Comparison of ENCODE assay signal across 22 cellular contexts in genomic region chr1:87600848-87601247, GRCh38.
A peak's percentile ranks its signal among the peaks of the same experiment; 100 is the strongest.
DNase-seq lines count a peak whose midpoint lies in the region; ATAC-seq and TF ChIP-seq lines count a peak whose summit lies in the region.
"Had no signal": no experiment of that assay in that cellular context is flagged by ENCODE, and none has a peak within 500 bp of the region (broad histone marks: within the 10 kb centered on the region; RNA-seq: fewer than 3 reads in every experiment).

No MANE protein-coding gene starts in this region.

- H3K79me2 ChIP-seq in SU-DHL-6 (ENCODE audit: insufficient read depth, low read length) (no peaks in the 10 kb centered on the region), hepatocyte (no peaks in the 10 kb centered on the region)

- ATAC-seq in HG02588 (IDR thresholded peaks at IDR 0.05; ENCODE audit: unreplicated experiment) = peak; percentile 42
- no peak for ATAC-seq in HG03097 (IDR thresholded peaks at IDR 0.05; ENCODE audit: low FRiP score, unreplicated experiment)
- ATAC-seq: gastrocnemius medialis, left cardiac atrium had no signal

- H3K9me3 ChIP-seq in SU-DHL-6 (ENCODE audit: insufficient read depth, low read length) = 0 out of 2 replicates have a peak, but pooled peaks cover 5% of the 10 kb centered on the region
- no peaks in the 10 kb centered on the region for H3K9me3 ChIP-seq in hepatocyte (ENCODE audit: low read depth)
- H3K9me3 ChIP-seq: gastrocnemius medialis, transverse colon had no signal

- no peaks in the 10 kb centered on the region for H3F3A ChIP-seq in SU-DHL-6 (ENCODE audit: insufficient read depth)

- H3K4me1 ChIP-seq in hepatocyte (ENCODE audit: insufficient read depth) = peaks cover 29% of the 10 kb centered on the region
- H3K4me1 ChIP-seq: gastrocnemius medialis had no signal

- peak; percentile 33 for DNase-seq in DMS53 treated with DMSO at 0.1 percent for 48 hours (lab: John Stamatoyannopoulos, UW; ENCODE audit: unreplicated experiment)
- DNase-seq in hepatocyte (ENCODE audit: low spot score) = no peak
- no peak for DNase-seq in NOMO-1 treated with DMSO at 0.1 percent for 48 hours (lab: John Stamatoyannopoulos, UW; ENCODE audit: unreplicated experiment)
- DNase-seq in activated CD4-positive, alpha-beta T cell treated with anti-CD3 and anti-CD28 coated beads for 48 hours = no peak
- DNase-seq in medulla oblongata (ENCODE audit: extremely low spot score) = no peak
- DNase-seq: activated CD4-positive, alpha-beta memory T cell treated with anti-CD3 and anti-CD28 coated beads for 36 hours; activated T-cell treated with anti-CD3 and anti-CD28 coated beads, Interleukin-2, amount 50 U/mL, for 24 hours; CD4-positive, CD25-positive, alpha-beta regulatory T cell; DMS79 treated with DMSO at 0.1 percent for 48 hours; gastrocnemius medialis; HFFc6; left cardiac atrium; MV-4-11; NCI-H1930; nucleus accumbens; stimulated activated naive CD4-positive, alpha-beta T cell; T-helper 1 cell; transverse colon had no signal

- H3K4me3 ChIP-seq in SU-DHL-6 (ENCODE audit: insufficient read depth, low read length, poor library complexity, severe bottlenecking) (no peak overlapping the region), hepatocyte (no peak overlapping the region)
- H3K4me3 ChIP-seq: coronary artery, gastrocnemius medialis, transverse colon had no signal

- H3K27ac ChIP-seq in SU-DHL-6 (ENCODE audit: low read depth, low read length) (no peak overlapping the region), hepatocyte (peak overlapping the region; percentile 50)
- H3K27ac ChIP-seq: coronary artery, gastrocnemius medialis, transverse colon had no signal

- no peak overlapping the region for H3K4me2 ChIP-seq in SU-DHL-6 (ENCODE audit: low read depth, low read length, poor library complexity, severe bottlenecking)
- H3K4me2 ChIP-seq in hepatocyte = peak overlapping the region; percentile 53

- no peak overlapping the region for H3K9ac ChIP-seq in SU-DHL-6 (ENCODE audit: low read length)

- no peaks in the 10 kb centered on the region for H3K36me3 ChIP-seq in SU-DHL-6 (ENCODE audit: low read length)
- H3K36me3 ChIP-seq in hepatocyte (replicated peaks; ENCODE audit: insufficient read depth, low read depth) = no peaks in the 10 kb centered on the region
- H3K36me3 ChIP-seq: gastrocnemius medialis, transverse colon had no signal

- WGBS in hepatocyte (ENCODE audit: low lambda C conversion rate, missing lambda C conversion rate) = 29% methylated on average over 1 of the region's 1 CpG

- no peaks in the 10 kb centered on the region for H3K9me2 ChIP-seq in SU-DHL-6 (replicated peaks; ENCODE audit: insufficient read depth, low read length)
- H3K9me2 ChIP-seq in hepatocyte (replicated peaks; ENCODE audit: insufficient read depth) = no peaks in the 10 kb centered on the region

- peak overlapping the region; percentile 16 for H2AFZ ChIP-seq in SU-DHL-6 (ENCODE audit: low read depth, low read length, severe bottlenecking)
- no peak overlapping the region for H2AFZ ChIP-seq in hepatocyte

- H3K27me3 ChIP-seq in SU-DHL-6 (ENCODE audit: low read length) (no peaks in the 10 kb centered on the region), hepatocyte (no peaks in the 10 kb centered on the region)
- H3K27me3 ChIP-seq: gastrocnemius medialis, transverse colon had no signal

- no peaks in the 10 kb centered on the region for H4K20me1 ChIP-seq in SU-DHL-6 (ENCODE audit: low read depth, low read length)
- no peaks in the 10 kb centered on the region for H4K20me1 ChIP-seq in hepatocyte (ENCODE audit: insufficient read depth, poor library complexity, severe bottlenecking)

- TF ChIP-seq CTCF in SU-DHL-6 (IDR thresholded peaks at IDR 0.05; ENCODE audit: insufficient read depth, low read length, poor library complexity, severe bottlenecking) (no peak), hepatocyte (IDR thresholded peaks at IDR 0.05; ENCODE audit: poor library complexity) (no peak)
